In the genomic region with DNA sequence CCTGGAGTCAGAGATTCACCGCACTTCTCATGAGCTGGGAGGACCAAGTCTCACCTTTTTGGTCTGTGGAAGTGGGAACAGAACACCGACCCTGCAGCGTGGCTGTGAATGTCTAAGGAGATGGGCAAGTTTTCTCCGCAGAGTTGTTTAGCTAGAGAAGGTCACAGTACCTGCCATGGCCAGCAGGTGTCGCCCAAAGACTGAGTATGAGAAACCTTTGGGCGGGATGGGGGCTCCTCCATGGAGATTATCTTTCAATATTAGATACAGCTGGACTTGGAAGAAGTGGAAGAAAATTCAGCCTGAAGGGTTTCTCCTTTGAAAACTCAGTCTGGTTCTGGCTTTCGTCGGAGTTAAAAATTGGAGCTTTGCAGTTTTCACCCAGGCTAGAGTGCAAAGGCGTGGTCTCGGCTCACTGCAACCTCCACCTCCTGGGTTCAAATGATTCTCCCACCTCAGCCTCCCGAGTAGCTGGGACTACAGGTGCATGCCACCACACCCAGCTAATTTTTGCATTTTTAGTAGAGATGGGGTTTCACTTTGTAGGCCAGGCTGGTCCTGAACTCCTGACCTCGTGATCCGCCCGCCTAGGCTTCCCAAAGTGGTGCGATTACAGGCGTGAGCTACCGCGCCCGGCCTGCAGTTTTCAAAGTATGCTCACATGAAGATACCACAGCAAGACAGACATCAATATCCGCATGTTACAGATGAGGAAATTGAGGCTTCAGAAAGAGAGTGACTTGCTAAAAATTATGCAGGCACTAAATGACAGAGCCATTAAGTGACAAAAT, we compare ENCODE assay signal across 8 cellular contexts. TPM values are rescaled to one million over a fixed set of nuclear protein-coding genes. Genes with fewer than 3 reads are reported as not detected.
A peak's percentile ranks its signal among the peaks of the same experiment; 100 is the strongest.
DNase-seq lines count a peak whose midpoint lies in the region; ATAC-seq and TF ChIP-seq lines count a peak whose summit lies in the region.

No MANE protein-coding gene starts in this region.

- peak; percentile 63 to 65 (median 64) for DNase-seq in CD4-positive, CD25-positive, alpha-beta regulatory T cell
- DNase-seq in HAP-1 (ENCODE audit: low spot score in 2 of 2) (peak; percentile 49 to 87), OCI-M1 (lab: John Stamatoyannopoulos, UW) (peak; percentile 87), fibroblast of gingiva (ENCODE audit: low read depth) (peak; percentile 40), superior temporal gyrus (ENCODE audit: extremely low spot score) (peak; percentile 95)
- DNase-seq in activated T-cell treated with anti-CD3 and anti-CD28 coated beads, Interleukin-2, amount 50 U/mL, for 1 hour: peak; percentile 76

- no peaks in the 10 kb centered on the region for H3K36me3 Mint-ChIP-seq in CD4-positive, CD25-positive, alpha-beta regulatory T cell
- H3K36me3 Mint-ChIP-seq in nephron (ENCODE audit: low read depth): no peaks in the 10 kb centered on the region

- no peak overlapping the region for H3K27ac ChIP-seq in CD4-positive, CD25-positive, alpha-beta regulatory T cell (ENCODE audit: insufficient read depth, low read length, poor library complexity, severe bottlenecking)

- H3K4me1 ChIP-seq in CD4-positive, CD25-positive, alpha-beta regulatory T cell (ENCODE audit: control insufficient read depth, insufficient read depth, low read length, poor library complexity, severe bottlenecking): peaks cover 8% of the 10 kb centered on the region
- no peaks in the 10 kb centered on the region for H3K4me1 ChIP-seq in HAP-1

- no peaks in the 10 kb centered on the region for H3K9me3 ChIP-seq in CD4-positive, CD25-positive, alpha-beta regulatory T cell (ENCODE audit: control insufficient read depth in 2 of 2, low read length in 2 of 2)
- H3K9me3 ChIP-seq in HAP-1: no peaks in the 10 kb centered on the region

- no peaks in the 10 kb centered on the region for H3K27me3 ChIP-seq in CD4-positive, CD25-positive, alpha-beta regulatory T cell (ENCODE audit: control insufficient read depth, insufficient read depth, low read length)
- peaks cover 7% of the 10 kb centered on the region; the same call in 1 of the 2 replicates for H3K27me3 ChIP-seq in HAP-1 (ENCODE audit: low read depth)

- in situ Hi-C loops in HAP-1 (cut with MboI; ENCODE audit: low sequenced_read_pairs): loop anchor here (5.0 to 10.0 kb wide), 2 partner anchors 247 to 385 kb away; no protein-coding TSS in a partner anchor

- peaks cover 6 to 21% (median 11%) of the 10 kb centered on the region in 4 donors for H3K4me1 Mint-ChIP-seq in CD4-positive, CD25-positive, alpha-beta regulatory T cell
- peaks cover 40% of the 10 kb centered on the region for H3K4me1 Mint-ChIP-seq in nephron

- peak in 1 of 2 donors; percentile 56 for ATAC-seq in CD4-positive, CD25-positive, alpha-beta regulatory T cell (ENCODE audit: low read depth in 2 of 2)
- ATAC-seq in GM21825 (IDR thresholded peaks at IDR 0.05; ENCODE audit: unreplicated experiment): no peak

- peaks cover 6% of the 10 kb centered on the region for H3K27me3 Mint-ChIP-seq in CD4-positive, CD25-positive, alpha-beta regulatory T cell
- peaks cover 37% of the 10 kb centered on the region for H3K27me3 Mint-ChIP-seq in nephron (ENCODE audit: low read depth)

- TF ChIP-seq CTCF in nephron (IDR thresholded peaks at IDR 0.05; ENCODE audit: unreplicated experiment in 3 of 3): peak; percentile 87 to 95 (median 93)

- no peak overlapping the region for H3K4me3 ChIP-seq in CD4-positive, CD25-positive, alpha-beta regulatory T cell (ENCODE audit: low read depth, low read length)
- H3K4me3 ChIP-seq in HAP-1: no peak overlapping the region

- no peak overlapping the region for H3K4me3 Mint-ChIP-seq in CD4-positive, CD25-positive, alpha-beta regulatory T cell
- H3K4me3 Mint-ChIP-seq in nephron: no peak overlapping the region

- H3K27ac Mint-ChIP-seq in CD4-positive, CD25-positive, alpha-beta regulatory T cell: no peak overlapping the region
- H3K27ac Mint-ChIP-seq in nephron: peak overlapping the region in 1 of 3 experiments; percentile 54

- no peaks in the 10 kb centered on the region for H3K9me3 Mint-ChIP-seq in CD4-positive, CD25-positive, alpha-beta regulatory T cell
- H3K9me3 Mint-ChIP-seq in nephron: no peaks in the 10 kb centered on the region

- H3K36me3 ChIP-seq in CD4-positive, CD25-positive, alpha-beta regulatory T cell (ENCODE audit: control insufficient read depth, insufficient read depth, low read length): no peaks in the 10 kb centered on the region
- H3K36me3 ChIP-seq in HAP-1 (replicated peaks): no peaks in the 10 kb centered on the region

RNA-seq across cellular contexts. Expression of a gene that starts 10.7 kb away (rescaled TPM):
- 1.6 TPM for total RNA-seq in CD4-positive, CD25-positive, alpha-beta regulatory T cell
- polyA plus RNA-seq in CD4-positive, CD25-positive, alpha-beta regulatory T cell: under 1 TPM in 3 of 4 donors, not detected in 1; 0.08 to 0.34 (median 0.25) TPM

RNA-seq across cellular contexts. Expression of a gene that starts 16.9 kb away (rescaled TPM):
- total RNA-seq in CD4-positive, CD25-positive, alpha-beta regulatory T cell: 4.0 TPM
- polyA plus RNA-seq in CD4-positive, CD25-positive, alpha-beta regulatory T cell: 10 to 100 TPM; 35.5 to 88.9 (median 72.3) TPM

Comparison
In these comparisons a context has a peak if more than half of its experiments do, and no peak if none do; other contexts are left out.
1. DNase-seq: peak in every context shown above with its lines; median percentile 95 in superior temporal gyrus; 87 in OCI-M1; 76 in activated T-cell treated with anti-CD3 and anti-CD28 coated beads, Interleukin-2, amount 50 U/mL, for 1 hour; 68 in HAP-1; 64 in CD4-positive, CD25-positive, alpha-beta regulatory T cell; 40 in fibroblast of gingiva.